In genomic region chr9:25964239-25964638, GRCh38 we compare ENCODE assay signal across 8 cellular contexts.
DNase-seq lines count a peak whose midpoint lies in the region; ATAC-seq and TF ChIP-seq lines count a peak whose summit lies in the region.

No MANE protein-coding gene starts in this region.

- H3K9me3 ChIP-seq in neural cell (ENCODE audit: low read length) = no peaks in the 10 kb centered on the region

- no peak overlapping the region for H3K27ac ChIP-seq in neural cell (ENCODE audit: low read length)

- no peaks in the 10 kb centered on the region for H3K36me3 ChIP-seq in neural cell (ENCODE audit: insufficient read depth, low read length)

- no peak overlapping the region for H2AFZ ChIP-seq in neural cell (ENCODE audit: low read depth, low read length)

- H3K27me3 ChIP-seq in neural cell (ENCODE audit: insufficient read depth, low read depth, low read length) = no peaks in the 10 kb centered on the region

- peak; percentile 70 for TF ChIP-seq RAD21 in neural cell (conservative IDR thresholded peaks at IDR 0.05)

- H3K9ac ChIP-seq in neural cell (ENCODE audit: low read length) = no peak overlapping the region

- no peak overlapping the region for H3K4me3 ChIP-seq in neural cell (ENCODE audit: low read length)

- TF ChIP-seq EP300 in neural cell (conservative IDR thresholded peaks at IDR 0.05; ENCODE audit: poor library complexity, severe bottlenecking) = no peak

- H3K4me2 ChIP-seq in neural cell (ENCODE audit: low read length) = no peak overlapping the region

- peak; percentile 52 for ATAC-seq in HG03342 (IDR thresholded peaks at IDR 0.05; ENCODE audit: unreplicated experiment)

- H3K9me2 ChIP-seq in neural cell (ENCODE audit: insufficient read depth, low read length) = no peaks in the 10 kb centered on the region

- peak; percentile 18 for DNase-seq in NCI-H1105 treated with DMSO at 0.1 percent for 48 hours (lab: John Stamatoyannopoulos, UW)
- no peak for DNase-seq in NCI-H1105 (lab: John Stamatoyannopoulos, UW)
- peak; percentile 89 for DNase-seq in NCI-H82 (lab: John Stamatoyannopoulos, UW)
- DNase-seq in dermis microvascular lymphatic vessel endothelial cell (ENCODE audit: low read depth in 2 of 2) = peak; percentile 25 to 36
- no peak for DNase-seq in NCI-H2227 treated with DMSO at 0.1 percent for 48 hours (lab: John Stamatoyannopoulos, UW)
- DNase-seq in NCI-H2107 (lab: John Stamatoyannopoulos, UW) = no peak

- peak; percentile 59 for TF ChIP-seq CTCF in neural cell (IDR thresholded peaks at IDR 0.05; ENCODE audit: poor library complexity, severe bottlenecking)

- H3K79me2 ChIP-seq in neural cell (replicated peaks; ENCODE audit: insufficient read depth, low read length) = no peaks in the 10 kb centered on the region

- no peaks in the 10 kb centered on the region for H3F3A ChIP-seq in neural cell (ENCODE audit: insufficient read depth, low read length, poor library complexity, severe bottlenecking)

- no peaks in the 10 kb centered on the region for H4K20me1 ChIP-seq in neural cell (ENCODE audit: insufficient read depth)

TF ChIP-seq in neural cell, 6 proteins besides CTCF, POLR2A, EP300 and RAD21:
- TF ChIP-seq MXI1 (conservative IDR thresholded peaks at IDR 0.05; ENCODE audit: poor library complexity, severe bottlenecking) = no peak
- TF ChIP-seq EZH2 (IDR thresholded peaks at IDR 0.05; ENCODE audit: borderline replicate concordance, insufficient read depth, low read length, poor library complexity, severe bottlenecking) = no peak
- TF ChIP-seq, protein P1, sequence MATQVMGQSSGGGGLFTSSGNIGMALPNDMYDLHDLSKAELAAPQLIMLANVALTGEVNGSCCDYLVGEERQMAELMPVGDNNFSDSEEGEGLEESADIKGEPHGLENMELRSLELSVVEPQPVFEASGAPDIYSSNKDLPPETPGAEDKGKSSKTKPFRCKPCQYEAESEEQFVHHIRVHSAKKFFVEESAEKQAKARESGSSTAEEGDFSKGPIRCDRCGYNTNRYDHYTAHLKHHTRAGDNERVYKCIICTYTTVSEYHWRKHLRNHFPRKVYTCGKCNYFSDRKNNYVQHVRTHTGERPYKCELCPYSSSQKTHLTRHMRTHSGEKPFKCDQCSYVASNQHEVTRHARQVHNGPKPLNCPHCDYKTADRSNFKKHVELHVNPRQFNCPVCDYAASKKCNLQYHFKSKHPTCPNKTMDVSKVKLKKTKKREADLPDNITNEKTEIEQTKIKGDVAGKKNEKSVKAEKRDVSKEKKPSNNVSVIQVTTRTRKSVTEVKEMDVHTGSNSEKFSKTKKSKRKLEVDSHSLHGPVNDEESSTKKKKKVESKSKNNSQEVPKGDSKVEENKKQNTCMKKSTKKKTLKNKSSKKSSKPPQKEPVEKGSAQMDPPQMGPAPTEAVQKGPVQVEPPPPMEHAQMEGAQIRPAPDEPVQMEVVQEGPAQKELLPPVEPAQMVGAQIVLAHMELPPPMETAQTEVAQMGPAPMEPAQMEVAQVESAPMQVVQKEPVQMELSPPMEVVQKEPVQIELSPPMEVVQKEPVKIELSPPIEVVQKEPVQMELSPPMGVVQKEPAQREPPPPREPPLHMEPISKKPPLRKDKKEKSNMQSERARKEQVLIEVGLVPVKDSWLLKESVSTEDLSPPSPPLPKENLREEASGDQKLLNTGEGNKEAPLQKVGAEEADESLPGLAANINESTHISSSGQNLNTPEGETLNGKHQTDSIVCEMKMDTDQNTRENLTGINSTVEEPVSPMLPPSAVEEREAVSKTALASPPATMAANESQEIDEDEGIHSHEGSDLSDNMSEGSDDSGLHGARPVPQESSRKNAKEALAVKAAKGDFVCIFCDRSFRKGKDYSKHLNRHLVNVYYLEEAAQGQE (IDR thresholded peaks at IDR 0.05; ENCODE audit: borderline replicate concordance) = no peak
- no peak for TF ChIP-seq TAF1 (IDR thresholded peaks at IDR 0.05; ENCODE audit: low read depth)
- TF ChIP-seq POLR2AphosphoS5 (IDR thresholded peaks at IDR 0.05) = no peak
- TF ChIP-seq SMC3 (conservative IDR thresholded peaks at IDR 0.05; ENCODE audit: poor library complexity) = peak; percentile 72

Comparison
In these comparisons a context has a peak if more than half of its experiments do, and no peak if none do; other contexts are left out.
1. DNase-seq: peak in NCI-H1105 treated with DMSO at 0.1 percent for 48 hours (single experiment), NCI-H82 (single experiment) and dermis microvascular lymphatic vessel endothelial cell (2 of 2); none in NCI-H1105 (single experiment), NCI-H2227 treated with DMSO at 0.1 percent for 48 hours (single experiment) and NCI-H2107 (single experiment).